ENCODE assay signal across 9 cellular contexts in the genomic region with DNA sequence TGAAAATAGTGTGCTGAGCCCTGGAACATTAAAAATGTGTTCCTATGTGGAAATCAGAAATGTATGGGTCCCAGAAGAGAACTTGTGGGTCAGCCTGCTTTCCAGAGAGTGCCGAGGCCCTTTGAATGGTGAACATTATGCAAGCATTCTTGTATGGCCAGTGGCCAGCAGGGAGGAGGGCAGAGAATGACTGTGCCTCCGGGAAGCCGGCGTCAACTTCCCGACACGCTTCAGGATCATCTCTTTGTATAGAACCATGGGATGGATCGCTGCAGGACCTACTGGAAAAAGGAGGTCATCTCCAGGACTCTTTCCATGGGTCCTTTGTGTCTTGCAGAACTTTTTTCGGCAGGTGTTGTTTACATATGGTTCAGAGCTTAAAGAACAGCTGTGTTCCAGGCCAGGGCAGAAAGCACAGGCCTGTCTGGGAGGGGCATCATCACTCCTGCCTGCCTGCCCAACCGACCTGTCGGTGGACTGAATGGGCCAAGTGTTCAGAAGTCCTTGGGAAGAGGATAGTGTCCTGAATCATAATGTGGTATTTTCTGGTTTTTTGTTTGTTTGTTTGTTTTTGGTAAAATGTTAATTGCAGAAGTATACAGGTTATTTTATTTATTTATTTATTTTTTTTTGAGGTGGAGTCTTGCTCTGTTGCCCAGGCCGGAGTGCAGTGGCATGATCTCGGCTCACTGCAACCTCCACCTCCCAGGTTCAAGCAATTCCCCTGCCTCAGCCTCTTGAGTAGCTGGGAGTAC. TPM values are rescaled to one million over a fixed set of nuclear protein-coding genes. Genes with fewer than 3 reads are reported as not detected.
A peak's percentile ranks its signal among the peaks of the same experiment; 100 is the strongest.
DNase-seq lines count a peak whose midpoint lies in the region; ATAC-seq and TF ChIP-seq lines count a peak whose summit lies in the region.
"Had no signal": no experiment of that assay in that cellular context is flagged by ENCODE, and none has a peak within 500 bp of the region (broad histone marks: within the 10 kb centered on the region; RNA-seq: fewer than 3 reads in every experiment).

No MANE protein-coding gene starts in this region.

- peak; percentile 75 to 85 for ATAC-seq in left cardiac atrium

- H3K4me3 ChIP-seq in LNCaP clone FGC (ENCODE audit: low read depth, low read length) = peak overlapping the region; percentile 28
- H3K4me3 ChIP-seq: HAP-1 had no signal

- peak; percentile 90 for DNase-seq in Ammon's horn (ENCODE audit: low spot score)
- no peak for DNase-seq in LNCaP clone FGC (ENCODE audit: low read depth)
- DNase-seq in left cardiac atrium = peak; percentile 95
- DNase-seq in posterior vena cava (ENCODE audit: low spot score) = peak; percentile 96
- DNase-seq in KBM-7 = no peak
- DNase-seq in stimulated activated CD4-positive, alpha-beta T cell treated with anti-CD3 and anti-CD28 coated beads, Interleukin-2, amount 100 ng/mL, for 24 hours = no peak
- DNase-seq in activated CD4-positive, CD25-positive, alpha-beta regulatory T cell treated with anti-CD3 and anti-CD28 coated beads, Interleukin-2, amount 50 U/mL, for 72 hours = no peak

- in situ Hi-C loops in KBM-7 (cut with MboI; ENCODE audit: low pct_unique_long_range_greater_than_20kb, low sequenced_read_pairs) = no loop called here

- TF ChIP-seq CTCF in LNCaP clone FGC (IDR thresholded peaks at IDR 0.05; ENCODE audit: control insufficient read depth, extremely low read depth, insufficient read depth) = no peak

- H3K27ac ChIP-seq in angular gyrus (ENCODE audit: low read depth, low read length) = peak overlapping the region; percentile 75

- intact Hi-C loops in left cardiac atrium (cut with DNase I) = no loop called here
- intact Hi-C loops in posterior vena cava (cut with DNase I) = no loop called here

RNA-seq across cellular contexts. Expression of gene PRRC2B, which starts 9.0 kb away (rescaled TPM):
- total RNA-seq in left cardiac atrium (100 to 1,000 TPM; 136 to 155 TPM), posterior vena cava (100 to 1,000 TPM; 148 to 151 TPM)

Comparison
In these comparisons a context has a peak if more than half of its experiments do, and no peak if none do; other contexts are left out.
1. DNase-seq: peak in Ammon's horn (single experiment), left cardiac atrium (single experiment) and posterior vena cava (single experiment); none in LNCaP clone FGC (single experiment), KBM-7 (single experiment), stimulated activated CD4-positive, alpha-beta T cell treated with anti-CD3 and anti-CD28 coated beads, Interleukin-2, amount 100 ng/mL, for 24 hours (0 of 2) and activated CD4-positive, CD25-positive, alpha-beta regulatory T cell treated with anti-CD3 and anti-CD28 coated beads, Interleukin-2, amount 50 U/mL, for 72 hours (single experiment).